11 cellular contexts compared by ENCODE assay signal in the genomic region with DNA sequence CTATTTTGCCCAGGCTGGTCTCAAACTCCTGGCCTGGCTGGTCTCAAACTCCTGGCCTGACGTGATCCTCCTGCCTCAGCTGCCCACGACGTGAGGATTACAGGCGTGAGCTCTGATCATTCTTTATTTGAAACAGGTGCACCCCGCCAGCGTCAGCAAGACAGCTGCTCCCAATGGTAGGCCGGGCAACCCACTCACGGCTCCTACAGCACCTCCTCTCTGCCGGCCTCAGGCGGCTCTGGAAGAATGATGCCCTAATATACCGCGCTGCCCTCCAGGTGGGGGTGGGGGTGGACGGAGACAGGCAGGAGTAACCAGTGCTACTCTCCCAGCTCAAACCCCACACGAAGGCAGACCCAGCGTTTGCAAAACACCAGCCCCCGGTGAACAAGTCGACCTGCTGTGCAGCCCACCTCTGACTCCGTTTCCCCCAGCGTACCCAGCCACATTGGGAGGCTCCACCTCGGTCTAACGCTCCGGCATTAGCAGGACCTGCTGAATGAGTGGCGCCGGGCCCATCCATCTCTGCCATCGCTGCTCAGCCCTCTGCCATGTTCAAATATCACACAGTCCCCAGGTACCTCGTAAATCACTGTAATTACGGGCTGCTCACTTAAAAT.
A peak's percentile ranks its signal among the peaks of the same experiment; 100 is the strongest.
DNase-seq lines count a peak whose midpoint lies in the region; ATAC-seq and TF ChIP-seq lines count a peak whose summit lies in the region.
"Had no signal": no experiment of that assay in that cellular context is flagged by ENCODE, and none has a peak within 500 bp of the region (broad histone marks: within the 10 kb centered on the region; RNA-seq: fewer than 3 reads in every experiment).

No MANE protein-coding gene starts in this region.

- H3K9ac ChIP-seq in OCI-LY3 (ENCODE audit: low read length), result peak overlapping the region; percentile 46; the same call in 1 of the 2 replicates

- no peaks in the 10 kb centered on the region for H3K9me3 ChIP-seq in OCI-LY3 (ENCODE audit: insufficient read depth, low read length)

- H3K27me3 Mint-ChIP-seq in activated T-cell treated with anti-CD3 and anti-CD28 coated beads, Interleukin-2, amount 50 U/mL, for 72 hours (ENCODE audit: low read depth), result no peaks in the 10 kb centered on the region
- H3K27me3 Mint-ChIP-seq in mesothelial cell of epicardium (ENCODE audit: low read depth) (peaks cover 30% of the 10 kb centered on the region), type B pancreatic cell (peaks cover 28% of the 10 kb centered on the region)

- peak overlapping the region; percentile 8 for H3K27ac Mint-ChIP-seq in activated T-cell treated with anti-CD3 and anti-CD28 coated beads, Interleukin-2, amount 50 U/mL, for 72 hours
- H3K27ac Mint-ChIP-seq in mesothelial cell of epicardium (no peak overlapping the region), type B pancreatic cell (no peak overlapping the region)

- peak overlapping the region; percentile 6 to 53 for H3K4me3 Mint-ChIP-seq in activated T-cell treated with anti-CD3 and anti-CD28 coated beads, Interleukin-2, amount 50 U/mL, for 72 hours
- H3K4me3 Mint-ChIP-seq in mesothelial cell of epicardium (peak overlapping the region; percentile 10), type B pancreatic cell (peak overlapping the region; percentile 10)

- ATAC-seq in activated T-cell treated with anti-CD3 and anti-CD28 coated beads, Interleukin-2, amount 50 U/mL, for 72 hours (replicated peaks in 1 of 2), result no peak
- ATAC-seq in GM19395 (IDR thresholded peaks at IDR 0.05; ENCODE audit: unreplicated experiment), result no peak
- ATAC-seq: left colon had no signal

- H3K9me3 Mint-ChIP-seq in activated T-cell treated with anti-CD3 and anti-CD28 coated beads, Interleukin-2, amount 50 U/mL, for 72 hours, result no peaks in the 10 kb centered on the region
- H3K9me3 Mint-ChIP-seq in mesothelial cell of epicardium (no peaks in the 10 kb centered on the region), type B pancreatic cell (no peaks in the 10 kb centered on the region)

- no peak overlapping the region for H2AFZ ChIP-seq in OCI-LY3 (ENCODE audit: low read depth, low read length)

- H3K27me3 ChIP-seq in OCI-LY3 (ENCODE audit: low read depth, low read length), result no peaks in the 10 kb centered on the region

- peaks cover 28% of the 10 kb centered on the region for H3K4me1 ChIP-seq in OCI-LY3 (ENCODE audit: low read length)

- no peaks in the 10 kb centered on the region for H4K20me1 ChIP-seq in OCI-LY3 (ENCODE audit: insufficient read depth, low read length)

- H3K79me2 ChIP-seq in OCI-LY3 (ENCODE audit: low read length), result no peaks in the 10 kb centered on the region

- H3K4me3 ChIP-seq in OCI-LY3 (ENCODE audit: low read length), result peak overlapping the region; percentile 43; the same call in 1 of the 2 replicates

- H3K4me2 ChIP-seq in OCI-LY3 (ENCODE audit: low read length), result peak overlapping the region; percentile 66

- peaks cover 22% of the 10 kb centered on the region for H3K4me1 Mint-ChIP-seq in activated T-cell treated with anti-CD3 and anti-CD28 coated beads, Interleukin-2, amount 50 U/mL, for 72 hours (ENCODE audit: low read depth)
- peaks cover 22% of the 10 kb centered on the region for H3K4me1 Mint-ChIP-seq in mesothelial cell of epicardium
- H3K4me1 Mint-ChIP-seq in type B pancreatic cell (ENCODE audit: unreplicated experiment), result peaks cover 20% of the 10 kb centered on the region

- no peak for DNase-seq in activated T-cell treated with anti-CD3 and anti-CD28 coated beads, Interleukin-2, amount 50 U/mL, for 72 hours
- no peak for DNase-seq in activated T-cell treated with anti-CD3 and anti-CD28 coated beads, Interleukin-2, amount 50 U/mL, for 1 hour
- DNase-seq in mesothelial cell of epicardium (ENCODE audit: low spot score in 2 of 2, unreplicated experiment in 2 of 2) (peak in 1 of 2 experiments; percentile 36), type B pancreatic cell (ENCODE audit: extremely low spot score, unreplicated experiment) (peak; percentile 55), RKO (ENCODE audit: low spot score) (no peak), ecto neural progenitor cell (ENCODE audit: low spot score) (no peak)
- DNase-seq: Kasumi-1, left colon, nucleus accumbens had no signal

- H3K27ac ChIP-seq in OCI-LY3 (ENCODE audit: low read length), result peak overlapping the region; percentile 82

- no peaks in the 10 kb centered on the region for H3K36me3 ChIP-seq in OCI-LY3 (replicated peaks; ENCODE audit: low read depth, low read length)

- TF ChIP-seq CTCF in OCI-LY3 (IDR thresholded peaks at IDR 0.05; ENCODE audit: low read depth, low read length) (no peak), mesothelial cell of epicardium (IDR thresholded peaks at IDR 0.05; ENCODE audit: unreplicated experiment) (no peak), type B pancreatic cell (conservative IDR thresholded peaks at IDR 0.05) (no peak)

- H3K36me3 Mint-ChIP-seq in activated T-cell treated with anti-CD3 and anti-CD28 coated beads, Interleukin-2, amount 50 U/mL, for 72 hours (ENCODE audit: insufficient read depth in 2 of 2), result no peaks in the 10 kb centered on the region
- H3K36me3 Mint-ChIP-seq in mesothelial cell of epicardium (no peaks in the 10 kb centered on the region), type B pancreatic cell (no peaks in the 10 kb centered on the region)
